In genomic region chr21:33126569-33126968, GRCh38 we compare ENCODE assay signal across 21 cellular contexts. TPM values are rescaled to one million over a fixed set of nuclear protein-coding genes. Genes with fewer than 3 reads are reported as not detected.
DNase-seq lines count a peak whose midpoint lies in the region; ATAC-seq, FAIRE-seq and TF ChIP-seq lines count a peak whose summit lies in the region.
"Had no signal": no experiment of that assay in that cellular context is flagged by ENCODE, and none has a peak within 500 bp of the region (broad histone marks: within the 10 kb centered on the region; RNA-seq: fewer than 3 reads in every experiment).

No MANE protein-coding gene starts in this region.

- no peak for TF ChIP-seq CTCF in A549 (IDR thresholded peaks at IDR 0.05)
- no peak for TF ChIP-seq CTCF in glutamatergic neuron (IDR thresholded peaks at IDR 0.05; ENCODE audit: partially characterized antibody, unreplicated experiment)
- TF ChIP-seq CTCF in neural progenitor cell (IDR thresholded peaks at IDR 0.05): no peak

- H3K9me3 Mint-ChIP-seq in glutamatergic neuron (ENCODE audit: unreplicated experiment) (peaks cover 2% of the 10 kb centered on the region), neural progenitor cell (peaks cover 3% of the 10 kb centered on the region)
- H3K9me3 Mint-ChIP-seq in stimulated activated naive CD8-positive, alpha-beta T cell treated with anti-CD3 and anti-CD28 coated beads, Interleukin-15, amount 100 ng/mL, for 72 hours: no peaks in the 10 kb centered on the region
- H3K9me3 Mint-ChIP-seq: activated CD8-positive, alpha-beta T cell treated with anti-CD3 and anti-CD28 coated beads for 36 hours; CD4-positive, alpha-beta memory T cell; H9; IgD-negative memory B cell had no signal

- no peak overlapping the region for H3K9ac ChIP-seq in neural progenitor cell

- no peak overlapping the region for H3K4me3 ChIP-seq in A549
- H3K4me3 ChIP-seq in neural progenitor cell: no peak overlapping the region

- no peaks in the 10 kb centered on the region for H3K79me2 ChIP-seq in neural progenitor cell (ENCODE audit: low read depth)

- ATAC-seq in A549: no peak
- ATAC-seq in T-helper 17 cell: no peak
- ATAC-seq in HG02852 (IDR thresholded peaks at IDR 0.05; ENCODE audit: unreplicated experiment): no peak
- ATAC-seq in GM19395 (IDR thresholded peaks at IDR 0.05; ENCODE audit: unreplicated experiment): no peak
- no peak for ATAC-seq in stimulated activated naive CD8-positive, alpha-beta T cell treated with anti-CD3 and anti-CD28 coated beads, Interleukin-15, amount 100 ng/mL, for 72 hours

- no peak overlapping the region for H2AFZ ChIP-seq in neural progenitor cell (replicated peaks)

- peaks cover 18% of the 10 kb centered on the region for H3F3A ChIP-seq in neural progenitor cell (ENCODE audit: low read depth)

- POLR2A ChIA-PET in A549 (lab: Yijun Ruan, JAX): interaction anchor here (0.6 kb wide), 1 partner anchor 132 kb away, joined by 3 read pairs; no protein-coding TSS in a partner anchor

- H3K36me3 ChIP-seq in neural progenitor cell: no peaks in the 10 kb centered on the region
- H3K36me3 ChIP-seq: breast epithelium, left ventricle myocardium inferior, upper lobe of left lung had no signal

- H3K4me1 Mint-ChIP-seq in T-helper 17 cell (peaks cover 11% of the 10 kb centered on the region), glutamatergic neuron (ENCODE audit: low read depth, unreplicated experiment) (peaks cover 36% of the 10 kb centered on the region), neural progenitor cell (peaks cover 59% of the 10 kb centered on the region)
- H3K4me1 Mint-ChIP-seq in stimulated activated naive CD8-positive, alpha-beta T cell treated with anti-CD3 and anti-CD28 coated beads, Interleukin-15, amount 100 ng/mL, for 72 hours: peaks cover 8% of the 10 kb centered on the region

- TF ChIP-seq EP300 in A549 (IDR thresholded peaks at IDR 0.05): no peak

- H3K9me3 ChIP-seq in A549 (no peaks in the 10 kb centered on the region), T-helper 17 cell (ENCODE audit: control insufficient read depth, low read length, poor library complexity, severe bottlenecking) (no peaks in the 10 kb centered on the region), neural progenitor cell (ENCODE audit: low read depth) (no peaks in the 10 kb centered on the region)
- H3K9me3 ChIP-seq: breast epithelium, left ventricle myocardium inferior, psoas muscle, upper lobe of left lung had no signal

- 84% methylated on average over 7 of the region's 7 CpGs for WGBS in A549 (ENCODE audit: missing lambda C conversion rate)

- H3K36me3 Mint-ChIP-seq in T-helper 17 cell (ENCODE audit: low read depth) (no peaks in the 10 kb centered on the region), glutamatergic neuron (ENCODE audit: unreplicated experiment) (no peaks in the 10 kb centered on the region), neural progenitor cell (no peaks in the 10 kb centered on the region)
- H3K36me3 Mint-ChIP-seq: CD4-positive, alpha-beta memory T cell; IgD-negative memory B cell had no signal

- no peak for TF ChIP-seq POLR2A in A549 (IDR thresholded peaks at IDR 0.05; ENCODE audit: low read length)

- FAIRE-seq in A549 (lab: Jason Lieb, UNC): no peak
- FAIRE-seq: islet of Langerhans had no signal

- DNase-seq in A549 (ENCODE audit: low read depth in 1 of 2, low spot score in 1 of 2) (no peak), T-helper 17 cell (no peak), glutamatergic neuron (no peak), neural progenitor cell (ENCODE audit: low spot score) (no peak), DMS79 treated with DMSO at 0.1 percent for 48 hours (lab: John Stamatoyannopoulos, UW) (no peak)
- DNase-seq in stimulated activated naive CD8-positive, alpha-beta T cell treated with anti-CD3 and anti-CD28 coated beads, Interleukin-15, amount 100 ng/mL, for 72 hours: no peak
- DNase-seq: NCI-H1436 treated with DMSO at 0.1 percent for 48 hours had no signal

- H3K27ac ChIP-seq in A549 (no peak overlapping the region), neural progenitor cell (no peak overlapping the region)
- H3K27ac ChIP-seq: breast epithelium, left ventricle myocardium inferior, psoas muscle, upper lobe of left lung had no signal

- no peak for TF ChIP-seq RAD21 in A549 (conservative IDR thresholded peaks at IDR 0.05 in 1 of 2, IDR thresholded peaks at IDR 0.05 in 1 of 2)

- H3K4me1 ChIP-seq in A549: peaks cover 10% of the 10 kb centered on the region; the same call in 2 of the 3 replicates
- H3K4me1 ChIP-seq in neural progenitor cell: peaks cover 14% of the 10 kb centered on the region
- H3K4me1 ChIP-seq: breast epithelium, psoas muscle had no signal

- H3K27me3 ChIP-seq in neural progenitor cell: peaks cover 38% of the 10 kb centered on the region
- H3K27me3 ChIP-seq: upper lobe of left lung had no signal

- H3K27ac Mint-ChIP-seq in T-helper 17 cell (no peak overlapping the region), glutamatergic neuron (ENCODE audit: unreplicated experiment) (peak overlapping the region; percentile 17), neural progenitor cell (no peak overlapping the region)
- no peak overlapping the region for H3K27ac Mint-ChIP-seq in stimulated activated naive CD8-positive, alpha-beta T cell treated with anti-CD3 and anti-CD28 coated beads, Interleukin-15, amount 100 ng/mL, for 72 hours
- H3K27ac Mint-ChIP-seq: activated CD4-positive, alpha-beta T cell treated with anti-CD3 and anti-CD28 coated beads for 36 hours; activated CD8-positive, alpha-beta T cell treated with anti-CD3 and anti-CD28 coated beads for 36 hours; CD4-positive, alpha-beta memory T cell; IgD-negative memory B cell had no signal

- peaks cover 39% of the 10 kb centered on the region for H3K27me3 Mint-ChIP-seq in T-helper 17 cell
- peaks cover 5% of the 10 kb centered on the region for H3K27me3 Mint-ChIP-seq in glutamatergic neuron (ENCODE audit: unreplicated experiment)
- peaks cover 29% of the 10 kb centered on the region for H3K27me3 Mint-ChIP-seq in neural progenitor cell (ENCODE audit: insufficient read depth, low read depth)
- peaks cover 18% of the 10 kb centered on the region for H3K27me3 Mint-ChIP-seq in stimulated activated naive CD8-positive, alpha-beta T cell treated with anti-CD3 and anti-CD28 coated beads, Interleukin-15, amount 100 ng/mL, for 72 hours

- H3K4me2 ChIP-seq in A549: peak overlapping the region; percentile 69; the same call in 2 of the 3 replicates
- H3K4me2 ChIP-seq in neural progenitor cell: peak overlapping the region; percentile 64

- peak overlapping the region; percentile 61 for H3K4me3 Mint-ChIP-seq in T-helper 17 cell
- H3K4me3 Mint-ChIP-seq in glutamatergic neuron (ENCODE audit: unreplicated experiment): no peak overlapping the region
- peak overlapping the region; percentile 37 for H3K4me3 Mint-ChIP-seq in neural progenitor cell
- H3K4me3 Mint-ChIP-seq in stimulated activated naive CD8-positive, alpha-beta T cell treated with anti-CD3 and anti-CD28 coated beads, Interleukin-15, amount 100 ng/mL, for 72 hours: no peak overlapping the region

- CTCF ChIA-PET in A549 (lab: Yijun Ruan, JAX): interaction anchor here (0.6 to 5.0 kb wide), 28 partner anchors 9 to 477 kb away, joined by 3 to 56 read pairs (median 5); no protein-coding TSS in a partner anchor

- H4K20me1 ChIP-seq in neural progenitor cell (ENCODE audit: low read depth): no peaks in the 10 kb centered on the region

TF ChIP-seq in A549, 52 proteins besides CTCF, POLR2A, EP300 and RAD21:
- TF ChIP-seq CBX2 (IDR thresholded peaks at IDR 0.05; ENCODE audit: borderline replicate concordance, low read depth) (no peak), HOXB5 (CRISPR knock-in tag; IDR thresholded peaks at IDR 0.05) (no peak), KDM1A (IDR thresholded peaks at IDR 0.05; ENCODE audit: low read depth) (no peak)

RNA-seq across cellular contexts. Expression of gene OLIG1, which starts 56.6 kb away (rescaled TPM):
- polyA plus RNA-seq in A549 (2011; rRNA removed) (not detected in 2 replicates), A549 (2017; fragmentation: RNase III; extraction: RNeasy Plus Mini Kit Qiagen cat#74134 plus additional on column Dnase treatment) (not detected in 3 replicates)
- polyA plus RNA-seq in A549 (2012; cell fraction: cytosol; rRNA removed): 0.01 TPM in 1 of 2 replicates, not detected in the other
- 0.04 and 0.12 TPM in 2 replicates for polyA plus RNA-seq in A549 (2012; cell fraction: nucleus; rRNA removed)
- polyA minus RNA-seq in A549 (2011; rRNA and poly(A)+ RNA removed): not detected in 2 replicates
- total RNA-seq in T-helper 17 cell (under 1 TPM in 1 of 2 donors, not detected in 1; 0.50 TPM), glutamatergic neuron (ENCODE audit: unreplicated experiment) (14.2 TPM), neural progenitor cell (ENCODE audit: low replicate concordance) (not detected in 2 replicates)
- total RNA-seq: activated CD4-positive, alpha-beta T cell treated with anti-CD3 and anti-CD28 coated beads for 36 hours; breast epithelium; CD4-positive, alpha-beta memory T cell; HT-29; T-helper 2 cell treated with Interferon-gamma antibody and Interleukin-4, amounts not matched to agents 100 ng/mL and 5 ng/mL, for 36 hours had no signal
- polyA plus RNA-seq: CD4-positive, alpha-beta memory T cell; IgD-negative memory B cell had no signal

Comparison
In these comparisons a context has a peak if more than half of its experiments do, and no peak if none do; other contexts are left out.
1. H3K4me3 Mint-ChIP-seq: peak in T-helper 17 cell (single experiment) and neural progenitor cell (single experiment); none in glutamatergic neuron (single experiment) and stimulated activated naive CD8-positive, alpha-beta T cell treated with anti-CD3 and anti-CD28 coated beads, Interleukin-15, amount 100 ng/mL, for 72 hours (0 of 2).
2. RNA of gene OLIG1, which starts 56.6 kb away (total RNA-seq): 14.2 TPM in glutamatergic neuron (single experiment); 0.50 TPM in T-helper 17 cell and not detected in neural progenitor cell; every median in the first group is over 10 times any median in the second.